Comparison of ENCODE assay signal across 22 cellular contexts in the genomic region with DNA sequence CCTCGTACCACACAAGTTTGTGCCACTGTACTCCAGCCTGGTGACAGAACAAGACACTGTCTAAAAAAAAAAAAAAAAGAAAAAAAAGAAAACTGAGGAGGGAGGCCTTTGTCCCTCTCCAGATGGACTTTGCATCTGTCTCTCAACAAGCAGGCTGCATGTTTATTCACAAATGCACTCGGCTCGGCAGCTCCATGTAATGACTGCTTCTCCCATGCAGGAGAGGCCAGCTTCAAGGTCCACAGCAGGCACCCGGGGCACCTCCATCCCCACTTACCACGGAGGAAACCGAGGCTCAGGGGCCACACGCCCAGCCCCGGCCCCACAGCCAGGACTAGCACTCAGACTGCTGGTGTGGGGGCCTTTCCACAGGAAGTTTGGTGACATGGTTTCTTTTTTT.
"Had no signal": no experiment of that assay in that cellular context is flagged by ENCODE, and none has a peak within 500 bp of the region (broad histone marks: within the 10 kb centered on the region; RNA-seq: fewer than 3 reads in every experiment).

No MANE protein-coding gene starts in this region.

- H3K27me3 ChIP-seq: dorsolateral prefrontal cortex, heart left ventricle, testis, tibial nerve had no signal

- H3K4me1 ChIP-seq: heart left ventricle, left ventricle myocardium inferior, psoas muscle, testis, tibial nerve had no signal

- H3K27ac Mint-ChIP-seq: naive B cell; nephron progenitor cell; stimulated activated naive B cell treated with anti-CD40 and anti-IgM and Interleukin-4, amounts not matched to agents 10 μg/mL and 1 μg/mL and 100 μg/mL, for 72 hours; stimulated activated naive CD8-positive, alpha-beta T cell treated with anti-CD3 and anti-CD28 coated beads, Interleukin-15, amount 100 ng/mL, for 72 hours had no signal

- H3K9me3 ChIP-seq: heart left ventricle, left ventricle myocardium inferior, neutrophil, psoas muscle, testis, tibial nerve had no signal

- H3K27ac ChIP-seq: heart left ventricle, left ventricle myocardium inferior, neutrophil, psoas muscle, testis, tibial nerve had no signal

- H3K36me3 ChIP-seq: heart left ventricle, left ventricle myocardium inferior, neutrophil, tibial nerve had no signal

- H3K27me3 Mint-ChIP-seq: stimulated activated naive CD8-positive, alpha-beta T cell treated with anti-CD3 and anti-CD28 coated beads, Interleukin-15, amount 100 ng/mL, for 72 hours had no signal

- H3K9me3 Mint-ChIP-seq: naive B cell; nephron progenitor cell; stimulated activated naive B cell treated with anti-CD40 and anti-IgM and Interleukin-4, amounts not matched to agents 10 μg/mL and 1 μg/mL and 100 μg/mL, for 72 hours; stimulated activated naive CD8-positive, alpha-beta T cell treated with anti-CD3 and anti-CD28 coated beads, Interleukin-15, amount 100 ng/mL, for 72 hours had no signal

- H3K36me3 Mint-ChIP-seq: naive B cell; stimulated activated naive B cell treated with anti-CD40 and anti-IgM and Interleukin-4, amounts not matched to agents 10 μg/mL and 1 μg/mL and 100 μg/mL, for 72 hours had no signal

- H3K4me1 Mint-ChIP-seq: naive B cell; stimulated activated naive B cell treated with anti-CD40 and anti-IgM and Interleukin-4, amounts not matched to agents 10 μg/mL and 1 μg/mL and 100 μg/mL, for 72 hours had no signal

- DNase-seq: cortex of kidney; dorsolateral prefrontal cortex; effector CD8-positive, alpha-beta T cell; foreskin melanocyte; islet precursor cell; left ventricle myocardium inferior; mesenchymal stem cell; midbrain; naive B cell; nephron progenitor cell; psoas muscle; retina; stimulated activated CD4-positive, alpha-beta T cell treated with anti-CD3 and anti-CD28 coated beads, Interleukin-2, amount 100 ng/mL, for 24 hours; stimulated activated CD4-positive, alpha-beta T cell treated with anti-CD3 and anti-CD28 coated beads, Interleukin-4, amount 100 ng/mL, for 4 hours; stimulated activated naive B cell treated with anti-CD40 and anti-IgM and Interleukin-4, amounts not matched to agents 10 μg/mL and 1 μg/mL and 100 μg/mL, for 72 hours; stimulated activated naive CD8-positive, alpha-beta T cell treated with anti-CD3 and anti-CD28 coated beads, Interleukin-15, amount 100 ng/mL, for 72 hours; testis had no signal

- H3K4me3 Mint-ChIP-seq: naive B cell; nephron progenitor cell; stimulated activated naive B cell treated with anti-CD40 and anti-IgM and Interleukin-4, amounts not matched to agents 10 μg/mL and 1 μg/mL and 100 μg/mL, for 72 hours; stimulated activated naive CD8-positive, alpha-beta T cell treated with anti-CD3 and anti-CD28 coated beads, Interleukin-15, amount 100 ng/mL, for 72 hours had no signal

- ATAC-seq: heart left ventricle; psoas muscle; sciatic nerve; stimulated activated naive B cell treated with anti-CD40 and anti-IgM and Interleukin-4, amounts not matched to agents 10 μg/mL and 1 μg/mL and 100 μg/mL, for 72 hours; stimulated activated naive CD8-positive, alpha-beta T cell treated with anti-CD3 and anti-CD28 coated beads, Interleukin-15, amount 100 ng/mL, for 72 hours had no signal

- H3K4me3 ChIP-seq: dorsolateral prefrontal cortex, heart left ventricle, left ventricle myocardium inferior, lung, psoas muscle, testis, tibial nerve had no signal
